22 cellular contexts compared by ENCODE assay signal in the genomic region with DNA sequence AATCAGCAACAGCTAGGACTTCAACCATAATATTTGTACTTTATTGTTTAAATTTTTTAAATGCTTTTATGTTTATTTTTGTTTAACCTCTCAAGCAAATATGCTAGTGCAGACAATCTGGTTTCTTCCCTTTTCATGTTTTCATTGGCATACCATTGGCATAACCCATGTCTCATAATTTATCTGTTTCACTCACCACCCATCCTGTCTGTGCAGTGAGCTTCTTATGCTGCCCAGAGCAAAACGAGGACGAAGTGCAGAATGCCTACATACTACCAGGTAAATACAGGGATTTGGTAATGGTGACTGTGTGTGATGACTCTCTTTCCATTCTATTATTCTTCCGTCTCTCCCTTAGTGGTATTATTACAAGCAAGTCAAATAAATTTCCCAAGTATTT.
DNase-seq lines count a peak whose midpoint lies in the region; ATAC-seq and TF ChIP-seq lines count a peak whose summit lies in the region.
"Had no signal": no experiment of that assay in that cellular context is flagged by ENCODE, and none has a peak within 500 bp of the region (broad histone marks: within the 10 kb centered on the region; RNA-seq: fewer than 3 reads in every experiment).

No MANE protein-coding gene starts in this region.

- H3K27ac ChIP-seq in VCaP = peak overlapping the region; percentile 82
- H3K27ac ChIP-seq: colonic mucosa, lower lobe of right lung, psoas muscle, uterus, WERI-Rb-1 had no signal

- no peak for TF ChIP-seq CTCF in VCaP (conservative IDR thresholded peaks at IDR 0.05)
- no peak for TF ChIP-seq CTCF in fibroblast of the aortic adventitia (IDR thresholded peaks at IDR 0.05; ENCODE audit: insufficient read depth, low read length)

- ATAC-seq in GM19351 (IDR thresholded peaks at IDR 0.05; ENCODE audit: unreplicated experiment) = no peak
- ATAC-seq: lower lobe of right lung; psoas muscle; stimulated activated memory B cell treated with anti-CD40 and anti-IgM and Interleukin-4, amounts not matched to agents 10 μg/mL and 1 μg/mL and 100 μg/mL, for 72 hours had no signal

- DNase-seq in GM04503 (ENCODE audit: low read depth) (peak; percentile 8), fibroblast of the aortic adventitia (ENCODE audit: low read depth) (peak; percentile 0), ecto neural progenitor cell (ENCODE audit: low spot score) (no peak), amygdala (lab: John Stamatoyannopoulos, UW) (no peak)
- DNase-seq in stimulated activated CD4-positive, alpha-beta T cell treated with anti-CD3 and anti-CD28 coated beads, Interleukin-12 subunit alpha, Interleukin-12 subunit beta, amount 100 ng/mL, for 4 hours = no peak
- DNase-seq: activated CD4-positive, alpha-beta T cell treated with anti-CD3 and anti-CD28 coated beads, Interleukin-2, amount 50 U/mL, for 1 hour; activated naive CD8-positive, alpha-beta T cell treated with anti-CD3 and anti-CD28 coated beads for 36 hours; colonic mucosa; COR-L47; DND-41; foreskin melanocyte; lower lobe of right lung; NCI-H1105 treated with DMSO at 0.1 percent for 48 hours; NCI-H2081; NCI-H345; psoas muscle; T-helper 2 cell; uterus; WERI-Rb-1 had no signal

- H3K4me3 ChIP-seq in fibroblast of the aortic adventitia (ENCODE audit: low read depth, low read length) = no peak overlapping the region
- H3K4me3 ChIP-seq: colonic mucosa, lower lobe of right lung, psoas muscle, uterus had no signal

Comparison
In these comparisons a context has a peak if more than half of its experiments do, and no peak if none do; other contexts are left out.
1. DNase-seq: peak in GM04503 (single experiment) and fibroblast of the aortic adventitia (single experiment); none in stimulated activated CD4-positive, alpha-beta T cell treated with anti-CD3 and anti-CD28 coated beads, Interleukin-12 subunit alpha, Interleukin-12 subunit beta, amount 100 ng/mL, for 4 hours (single experiment), ecto neural progenitor cell (single experiment) and amygdala (0 of 56).